Comparison of ENCODE assay signal across 8 cellular contexts in genomic region chrX:47540754-47541538, GRCh38. TPM values are rescaled to one million over a fixed set of nuclear protein-coding genes. Genes with fewer than 3 reads are reported as not detected.
DNase-seq lines count a peak whose midpoint lies in the region; ATAC-seq and TF ChIP-seq lines count a peak whose summit lies in the region.

No MANE protein-coding gene starts in this region.

- H4K12ac ChIP-seq in trophoblast cell (ENCODE audit: low read depth, low read length): peak overlapping the region; percentile 75

- no peaks in the 10 kb centered on the region for H3K79me1 ChIP-seq in H9 (ENCODE audit: insufficient read depth, low read depth, low read length, poor library complexity, severe bottlenecking)
- peaks cover 2% of the 10 kb centered on the region for H3K79me1 ChIP-seq in trophoblast cell (ENCODE audit: low read length)

- no peak overlapping the region for H3K9ac ChIP-seq in H9 (ENCODE audit: extremely low read depth, insufficient read length, low read length)
- H3K9ac ChIP-seq in trophoblast cell (ENCODE audit: low read length): no peak overlapping the region

- H3T11ph ChIP-seq in H9 (ENCODE audit: low read length): no peak overlapping the region

- H3K4me2 ChIP-seq in H9 (ENCODE audit: insufficient read depth, insufficient read length, low read length): no peak overlapping the region
- no peak overlapping the region for H3K4me2 ChIP-seq in trophoblast cell (ENCODE audit: low read length)

- H3K9me3 ChIP-seq in H9 (ENCODE audit: control insufficient read depth, low read depth, low read length) (peaks cover 5% of the 10 kb centered on the region), trophoblast cell (ENCODE audit: insufficient read depth, low read depth, low read length) (no peaks in the 10 kb centered on the region)

- no peaks in the 10 kb centered on the region for H3K27me3 Mint-ChIP-seq in H9 (ENCODE audit: low read depth)

- peak overlapping the region; percentile 29 for H3K18ac ChIP-seq in H9 (ENCODE audit: insufficient read length, low read depth, low read length)
- H3K18ac ChIP-seq in trophoblast cell (ENCODE audit: low read length): peak overlapping the region; percentile 71

- H4K20me1 ChIP-seq in H9 (ENCODE audit: control insufficient read depth, insufficient read depth, insufficient read length): no peaks in the 10 kb centered on the region

- CTCF ChIA-PET in AG04449 (lab: Yijun Ruan, JAX): interaction anchor here (0.6 to 4.4 kb wide), 19 partner anchors 9 to 486 kb away, joined by 3 to 45 read pairs (median 5); no protein-coding TSS in a partner anchor

- H3K4me1 Mint-ChIP-seq in H9: peaks cover 0 to 2% of the 10 kb centered on the region in 2 experiments; a peak in 1 of 4 replicates

- H4K8ac ChIP-seq in H9 (replicated peaks; ENCODE audit: insufficient read length, low read depth, low read length): no peak overlapping the region
- H4K8ac ChIP-seq in trophoblast cell (ENCODE audit: low read depth, low read length): peak overlapping the region; percentile 84

- H3K27ac ChIP-seq in H9 (ENCODE audit: insufficient read length, low read depth, low read length) (no peak overlapping the region), trophoblast cell (ENCODE audit: low read depth, low read length) (no peak overlapping the region)

- no peaks in the 10 kb centered on the region for H3K23me2 ChIP-seq in H9 (ENCODE audit: insufficient read length, low read depth, low read length, poor library complexity, severe bottlenecking)

- ATAC-seq in left cardiac atrium (peak; percentile 99 to 100), HG02981 (IDR thresholded peaks at IDR 0.05; ENCODE audit: unreplicated experiment) (no peak)

- intact Hi-C loops in left cardiac atrium (cut with DNase I): no loop called here

- no peaks in the 10 kb centered on the region for H3K27me3 ChIP-seq in H9 (ENCODE audit: insufficient read depth, low read length)
- H3K27me3 ChIP-seq in trophoblast cell (ENCODE audit: insufficient read depth, low read length): no peaks in the 10 kb centered on the region

- H4K91ac ChIP-seq in H9 (ENCODE audit: insufficient read length, low read depth, low read length): no peak overlapping the region
- H4K91ac ChIP-seq in trophoblast cell (ENCODE audit: low read depth, low read length): peak overlapping the region; percentile 73

- H2AFZ ChIP-seq in H9 (ENCODE audit: low read length): no peak overlapping the region
- H2AFZ ChIP-seq in trophoblast cell (ENCODE audit: insufficient read depth, low read length, poor library complexity): peak overlapping the region; percentile 87

- DNase-seq in AG04449 (ENCODE audit: low read depth, low spot score): peak; percentile 59
- peak; percentile 86 for DNase-seq in H9
- DNase-seq in NCI-H446 (lab: John Stamatoyannopoulos, UW): peak; percentile 26 to 75
- DNase-seq in anterior cingulate cortex (lab: John Stamatoyannopoulos, UW): peak in 54 of 58 donors; percentile 2 to 91 (median 62)
- peak; percentile 73 for DNase-seq in left cardiac atrium
- peak; percentile 56 to 75 for DNase-seq in trophoblast cell
- DNase-seq in stimulated activated CD8-positive, alpha-beta memory T cell treated with anti-CD3 and anti-CD28 coated beads, Interleukin-4, amount 100 ng/mL, for 48 hours: no peak

- peak; percentile 37 for TF ChIP-seq CTCF in AG04449 (IDR thresholded peaks at IDR 0.05; ENCODE audit: insufficient read depth, low read length, missing control alignments)
- peak; percentile 61 for TF ChIP-seq CTCF in H9 (conservative IDR thresholded peaks at IDR 0.05)

- H3K36me3 Mint-ChIP-seq in H9 (ENCODE audit: insufficient read depth in 1 of 3, low read depth in 3 of 3): peaks cover 0 to 2% (median 0%) of the 10 kb centered on the region in 3 experiments; a peak in 2 of 7 replicates

- no peak overlapping the region for H4K5ac ChIP-seq in H9 (ENCODE audit: insufficient read length, low read depth, low read length)

- H3K4me3 ChIP-seq in AG04449 (ENCODE audit: low read depth, low read length) (no peak overlapping the region), trophoblast cell (ENCODE audit: low read depth, low read length) (no peak overlapping the region)

- no CpG with 5 or more reads among the region's 15 CpGs for WGBS in H9 (ENCODE audit: extremely low coverage, insufficient read length, low lambda C conversion rate)
- no CpG with 5 or more reads among the region's 15 CpGs for WGBS in trophoblast cell (ENCODE audit: extremely low coverage, insufficient coverage, insufficient read length)

- H3K79me2 ChIP-seq in H9 (ENCODE audit: insufficient read depth, low read length) (no peaks in the 10 kb centered on the region), trophoblast cell (ENCODE audit: control insufficient read depth, insufficient read depth, low read length, poor library complexity) (no peaks in the 10 kb centered on the region)

- H2BK120ac ChIP-seq in H9 (ENCODE audit: low read depth, low read length, poor library complexity, severe bottlenecking) (no peak overlapping the region), trophoblast cell (ENCODE audit: insufficient read depth, low read length, poor library complexity) (peak overlapping the region; percentile 60)

- no peak overlapping the region for H2BK20ac ChIP-seq in H9 (ENCODE audit: low read depth, low read length, poor library complexity, severe bottlenecking)

- no peak overlapping the region for H3K23ac ChIP-seq in H9 (ENCODE audit: insufficient read length, low read depth, low read length)
- H3K23ac ChIP-seq in trophoblast cell (ENCODE audit: low read length): no peak overlapping the region

- no peak overlapping the region for H3K56ac ChIP-seq in H9 (ENCODE audit: insufficient read length, low read depth, low read length)

- no peaks in the 10 kb centered on the region for H3K36me3 ChIP-seq in trophoblast cell (ENCODE audit: control insufficient read depth in 1 of 2, insufficient read depth in 2 of 2, low read length in 2 of 2)

- H3K4me1 ChIP-seq in H9 (ENCODE audit: insufficient read depth, low read length) (no peaks in the 10 kb centered on the region), trophoblast cell (ENCODE audit: control insufficient read depth in 1 of 2, insufficient read depth in 2 of 2, low read length in 2 of 2) (no peaks in the 10 kb centered on the region)

- H3K14ac ChIP-seq in H9 (ENCODE audit: insufficient read depth, low read length): no peak overlapping the region
- peak overlapping the region; percentile 44 for H3K14ac ChIP-seq in trophoblast cell (ENCODE audit: low read length)

- H2BK12ac ChIP-seq in H9 (ENCODE audit: insufficient read length, low read depth, low read length) (no peak overlapping the region), trophoblast cell (ENCODE audit: low read length) (peak overlapping the region; percentile 76)

- H3K4ac ChIP-seq in H9 (ENCODE audit: low read depth, low read length): no peak overlapping the region; the same call in 1 of the 2 replicates
- no peak overlapping the region for H3K4ac ChIP-seq in trophoblast cell (ENCODE audit: low read depth, low read length)

- H2AK5ac ChIP-seq in H9 (ENCODE audit: insufficient read length, low read length) (no peak overlapping the region), trophoblast cell (ENCODE audit: low read length) (peak overlapping the region; percentile 29)

- POLR2A ChIA-PET in AG04449 (lab: Yijun Ruan, JAX): interaction anchor here (0.6 kb wide), 1 partner anchor 21 kb away, joined by 4 read pairs; no protein-coding TSS in a partner anchor

- H2BK5ac ChIP-seq in H9 (ENCODE audit: insufficient read length, low read length) (no peak overlapping the region), trophoblast cell (ENCODE audit: low read depth, low read length, poor library complexity) (peak overlapping the region; percentile 40)

- no peak overlapping the region; a peak in 1 of 5 replicates for H3K4me3 Mint-ChIP-seq in H9

- H2BK15ac ChIP-seq in H9 (ENCODE audit: low read depth, low read length): no peak overlapping the region; the same call in 1 of the 2 replicates

- peak overlapping the region in 2 of 3 experiments; percentile 85 to 87; a peak in 3 of 7 replicates for H3K27ac Mint-ChIP-seq in H9

- peaks cover 57 to 60% of the 10 kb centered on the region in 2 experiments for H3K9me3 Mint-ChIP-seq in H9

RNA-seq across cellular contexts. Expression of gene ARAF, which starts 20.1 kb away (rescaled TPM):
- 48.1 and 48.4 TPM in 2 replicates for total RNA-seq in H9 (2021)
- total RNA-seq in left cardiac atrium: 10 to 100 TPM; 64.4 to 75.0 TPM
- 38.1 and 39.8 TPM in 2 replicates for polyA plus RNA-seq in trophoblast cell (2013)

RNA-seq across cellular contexts. Expression of gene TIMP1, which starts 41.3 kb away (rescaled TPM):
- total RNA-seq in H9 (2021): 65.1 and 72.5 TPM in 2 replicates
- total RNA-seq in left cardiac atrium: 100 to 1,000 TPM; 377 to 605 TPM
- 103 and 104 TPM in 2 replicates for polyA plus RNA-seq in trophoblast cell (2013)

RNA-seq across cellular contexts. Expression of gene ZNF41, which starts 57.9 kb away (rescaled TPM):
- 2.5 and 3.1 TPM in 2 replicates for total RNA-seq in H9 (2021)
- total RNA-seq in left cardiac atrium: 10 to 100 TPM; 10.8 to 14.7 TPM
- polyA plus RNA-seq in trophoblast cell (2013): 3.0 and 3.5 TPM in 2 replicates
